Comparison of ENCODE assay signal across 14 cellular contexts in the genomic region with DNA sequence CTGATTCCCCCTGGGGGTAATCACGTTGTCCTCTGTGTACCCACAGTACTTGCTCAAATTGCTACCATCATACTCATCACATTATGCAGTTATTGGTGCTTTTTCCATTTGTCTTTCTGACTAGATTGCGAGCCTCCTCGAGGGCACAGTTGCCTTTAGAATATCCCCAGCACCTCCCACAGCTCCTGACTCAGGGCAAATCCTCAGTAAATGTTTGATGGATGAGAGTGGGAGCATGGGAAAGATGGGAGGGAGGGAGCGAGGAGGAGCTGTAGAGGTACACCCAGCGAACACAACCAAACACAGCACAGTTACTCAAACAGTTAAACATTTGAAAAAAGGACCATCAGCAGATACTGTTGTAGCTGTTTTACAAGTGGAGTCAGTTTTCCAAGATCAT. TPM values are rescaled to one million over a fixed set of nuclear protein-coding genes. Genes with fewer than 3 reads are reported as not detected.
DNase-seq lines count a peak whose midpoint lies in the region; ATAC-seq and TF ChIP-seq lines count a peak whose summit lies in the region.
"Had no signal": no experiment of that assay in that cellular context is flagged by ENCODE, and none has a peak within 500 bp of the region (broad histone marks: within the 10 kb centered on the region; RNA-seq: fewer than 3 reads in every experiment).

No MANE protein-coding gene starts in this region.

- no peak for DNase-seq in CD4-positive, alpha-beta T cell
- DNase-seq in M059J (ENCODE audit: low read depth) (peak; percentile 16), neuronal stem cell (ENCODE audit: low spot score) (no peak), MV-4-11 (lab: John Stamatoyannopoulos, UW) (no peak), SW480 (ENCODE audit: low spot score) (no peak)
- DNase-seq in effector memory CD8-positive, alpha-beta T cell = no peak
- DNase-seq in activated naive CD4-positive, alpha-beta T cell treated with anti-CD3 and anti-CD28 coated beads, Interleukin-2, amount 50 U/mL, for 16 hours = no peak
- DNase-seq: NCI-H1436; NCI-H526; NK-92 treated with Interleukin-12 subunit alpha and Interleukin-12 subunit beta, amount 100 ng/mL, for 24 hours had no signal

- H3K23ac ChIP-seq in neuronal stem cell (ENCODE audit: low read depth, low read length, poor library complexity) = no peak overlapping the region

- H2BK15ac ChIP-seq in neuronal stem cell (ENCODE audit: low read length) = no peak overlapping the region

- H3K4me2 ChIP-seq in neuronal stem cell (ENCODE audit: insufficient read depth, low read length, poor library complexity, severe bottlenecking) = no peak overlapping the region
- H3K4me2 ChIP-seq: BLaER1 had no signal

- H4K91ac ChIP-seq in neuronal stem cell (ENCODE audit: low read depth, low read length, poor library complexity) = no peak overlapping the region

- no peak overlapping the region for H3K4me3 ChIP-seq in neuronal stem cell (ENCODE audit: low read length in 2 of 2)
- H3K4me3 ChIP-seq: BLaER1, SJSA1 had no signal

- no peaks in the 10 kb centered on the region for H3K27me3 Mint-ChIP-seq in CD4-positive, alpha-beta T cell
- H3K27me3 Mint-ChIP-seq in effector memory CD8-positive, alpha-beta T cell = no peaks in the 10 kb centered on the region
- H3K27me3 Mint-ChIP-seq: IgD-negative memory B cell had no signal

- CTCF ChIA-PET in CD4-positive, alpha-beta T cell (lab: Charles Lee) = interaction anchor here (0.9 kb wide), 2 partner anchors 18 to 48 kb away, joined by 3 to 4 read pairs; no protein-coding TSS in a partner anchor

- no peak overlapping the region for H2AK5ac ChIP-seq in neuronal stem cell (ENCODE audit: low read depth, low read length)

- H3K79me1 ChIP-seq in neuronal stem cell (ENCODE audit: low read depth, low read length) = no peaks in the 10 kb centered on the region

- no peak overlapping the region for H3K27ac ChIP-seq in CD4-positive, alpha-beta T cell (ENCODE audit: low read depth, low read length)
- H3K27ac ChIP-seq in neuronal stem cell (replicated peaks; ENCODE audit: low read length) = no peak overlapping the region
- H3K27ac ChIP-seq: BLaER1, SJSA1 had no signal

- H3K36me3 ChIP-seq in neuronal stem cell (replicated peaks in 1 of 2; ENCODE audit: control insufficient read depth in 2 of 2, insufficient read depth in 2 of 2, low read length in 2 of 2) = no peaks in the 10 kb centered on the region
- H3K36me3 ChIP-seq: BLaER1, SJSA1 had no signal

- H4K8ac ChIP-seq in neuronal stem cell (ENCODE audit: low read depth, low read length) = no peak overlapping the region

- H2BK5ac ChIP-seq in neuronal stem cell (ENCODE audit: low read length) = no peak overlapping the region

- H3K27me3 ChIP-seq in CD4-positive, alpha-beta T cell (ENCODE audit: control insufficient read depth, insufficient read depth, low read length) = no peaks in the 10 kb centered on the region
- no peaks in the 10 kb centered on the region for H3K27me3 ChIP-seq in neuronal stem cell (ENCODE audit: control insufficient read depth in 3 of 3, insufficient read depth in 3 of 3, low read depth in 1 of 3, low read length in 3 of 3)
- H3K27me3 ChIP-seq: BLaER1, SJSA1 had no signal

- peaks cover 72% of the 10 kb centered on the region for H3K4me1 Mint-ChIP-seq in CD4-positive, alpha-beta T cell (ENCODE audit: low read depth)
- peaks cover 32 to 58% of the 10 kb centered on the region in 2 donors for H3K4me1 Mint-ChIP-seq in effector memory CD8-positive, alpha-beta T cell (ENCODE audit: low read depth in 2 of 2)

- no peak overlapping the region for H2BK12ac ChIP-seq in neuronal stem cell (ENCODE audit: low read length)

- intact Hi-C loops in CD4-positive, alpha-beta T cell (cut with DNase I, micrococcal nuclease) = no loop called here

- H3K4me3 Mint-ChIP-seq in CD4-positive, alpha-beta T cell = no peak overlapping the region
- H3K4me3 Mint-ChIP-seq in effector memory CD8-positive, alpha-beta T cell = peak overlapping the region; percentile 25 to 36

- H3K4ac ChIP-seq in neuronal stem cell (ENCODE audit: low read length) = no peak overlapping the region

- no peaks in the 10 kb centered on the region for H3K9me3 ChIP-seq in CD4-positive, alpha-beta T cell (ENCODE audit: control insufficient read depth, low read length)
- no peaks in the 10 kb centered on the region for H3K9me3 ChIP-seq in neuronal stem cell (replicated peaks in 1 of 2; ENCODE audit: control insufficient read depth in 2 of 2, insufficient read depth in 1 of 2, low read depth in 1 of 2, low read length in 2 of 2)
- H3K9me3 ChIP-seq: BLaER1, SJSA1 had no signal

- H3K9me3 Mint-ChIP-seq in CD4-positive, alpha-beta T cell = no peaks in the 10 kb centered on the region
- no peaks in the 10 kb centered on the region for H3K9me3 Mint-ChIP-seq in effector memory CD8-positive, alpha-beta T cell
- H3K9me3 Mint-ChIP-seq: IgD-negative memory B cell had no signal

- no peak overlapping the region for H3K9ac ChIP-seq in neuronal stem cell (ENCODE audit: low read depth, low read length, poor library complexity)
- H3K9ac ChIP-seq: BLaER1 had no signal

- no CpG with 5 or more reads among the region's 5 CpGs for WGBS in neuronal stem cell (ENCODE audit: extremely low coverage in 2 of 2, insufficient read length in 2 of 2, insufficient replicate concordance in 1 of 2), 2 donors

- ATAC-seq in CD4-positive, alpha-beta T cell (ENCODE audit: poor library complexity) = no peak
- ATAC-seq in effector memory CD8-positive, alpha-beta T cell (replicated peaks) = no peak

- POLR2A ChIA-PET in CD4-positive, alpha-beta T cell (lab: Charles Lee) = interaction anchor here (1.1 to 2.8 kb wide), 4 partner anchors 26 to 185 kb away, joined by 3 to 23 read pairs (median 10); a partner anchor contains a TSS

- TF ChIP-seq CTCF in CD4-positive, alpha-beta T cell (IDR thresholded peaks at IDR 0.05) = no peak

- no peak overlapping the region for H2BK120ac ChIP-seq in neuronal stem cell (ENCODE audit: low read depth, low read length)

- H3K36me3 Mint-ChIP-seq in CD4-positive, alpha-beta T cell (ENCODE audit: low read depth) = peaks cover 26% of the 10 kb centered on the region
- peaks cover 2% of the 10 kb centered on the region for H3K36me3 Mint-ChIP-seq in effector memory CD8-positive, alpha-beta T cell (ENCODE audit: insufficient read depth)

- H3K18ac ChIP-seq in neuronal stem cell (ENCODE audit: low read length) = no peak overlapping the region

- H3K14ac ChIP-seq in neuronal stem cell (ENCODE audit: low read length) = no peak overlapping the region

- H2AFZ ChIP-seq in neuronal stem cell (ENCODE audit: low read length) = peak overlapping the region; percentile 6

- peak overlapping the region; percentile 83 for H3K27ac Mint-ChIP-seq in CD4-positive, alpha-beta T cell
- H3K27ac Mint-ChIP-seq in effector memory CD8-positive, alpha-beta T cell = peak overlapping the region; percentile 87 to 92

- H3K4me1 ChIP-seq in neuronal stem cell (ENCODE audit: control insufficient read depth in 2 of 2, insufficient read depth in 1 of 2, low read depth in 1 of 2, low read length in 2 of 2) = peaks cover 4 to 14% of the 10 kb centered on the region in 2 donors

RNA-seq across cellular contexts. Expression of a gene that starts 27.9 kb away (rescaled TPM):
- 10 to 100 TPM; 28.8 to 37.3 TPM for total RNA-seq in CD4-positive, alpha-beta T cell
- total RNA-seq in M059J (2014; rRNA removed; shearing (Covaris generic)) = 0.17 TPM in 1 of 2 replicates, not detected in the other
- not detected for polyA plus RNA-seq in neuronal stem cell (2013, experiment 1 of 2)
- not detected for polyA plus RNA-seq in neuronal stem cell (2013, experiment 2 of 2)
- total RNA-seq: LHCN-M2, SJSA1 had no signal

RNA-seq across cellular contexts. Expression of a gene that starts 45.3 kb away (rescaled TPM):
- total RNA-seq in CD4-positive, alpha-beta T cell = 10 to 100 TPM; 13.9 to 15.8 TPM
- total RNA-seq in M059J (2014; rRNA removed; shearing (Covaris generic)) = 24.9 and 26.5 TPM in 2 replicates
- polyA plus RNA-seq in neuronal stem cell (2013, experiment 1 of 2) = 18.3 TPM
- 18.3 TPM for polyA plus RNA-seq in neuronal stem cell (2013, experiment 2 of 2)

Comparison
In these comparisons a context has a peak if more than half of its experiments do, and no peak if none do; other contexts are left out.
1. RNA of a gene that starts 27.9 kb away (total RNA-seq): 28.8 to 37.3 TPM in CD4-positive, alpha-beta T cell; 0.17 TPM in M059J; every median in the first group is over 10 times any median in the second.